In the genomic region with DNA sequence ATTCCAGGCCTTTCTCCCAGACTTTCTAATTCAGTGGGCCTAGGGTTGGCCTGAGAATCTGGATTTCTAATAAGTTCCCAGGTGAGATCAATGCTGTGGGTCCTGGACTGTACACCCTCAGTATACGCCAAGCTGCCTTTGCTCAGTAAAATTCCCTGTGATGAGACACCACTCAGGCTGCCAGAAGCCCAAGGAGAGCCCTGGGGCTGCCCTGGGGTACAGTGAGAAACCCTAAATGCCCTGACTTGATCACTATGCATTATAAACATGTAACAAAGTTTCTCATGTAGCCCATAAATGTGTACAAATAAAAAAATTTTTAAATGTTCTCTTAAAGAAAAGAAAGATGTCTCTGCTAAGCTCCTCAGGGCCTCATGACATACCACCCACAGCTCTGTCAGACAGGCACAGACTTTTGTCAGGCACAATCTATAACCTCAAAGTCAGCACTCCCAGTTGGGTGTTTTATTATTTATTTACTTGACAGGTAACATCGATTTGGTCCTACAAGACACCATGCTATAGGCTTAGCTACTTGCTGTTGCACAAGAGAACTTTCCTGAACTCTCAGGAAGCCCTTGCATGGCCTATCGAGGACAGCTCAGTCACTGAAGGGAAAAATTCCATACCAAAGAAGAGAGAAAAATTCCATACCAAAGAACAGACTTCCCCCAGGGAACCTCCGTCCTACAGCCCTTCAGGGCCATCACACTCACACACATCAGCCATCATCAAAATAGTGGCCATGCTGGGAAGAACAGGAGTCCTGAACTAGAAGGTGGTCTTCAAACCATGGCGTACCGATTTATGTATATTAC, we compare ENCODE assay signal across 26 cellular contexts. TPM values are rescaled to one million over a fixed set of nuclear protein-coding genes. Genes with fewer than 3 reads are reported as not detected.
DNase-seq lines count a peak whose midpoint lies in the region; ATAC-seq and TF ChIP-seq lines count a peak whose summit lies in the region.
"Had no signal": no experiment of that assay in that cellular context is flagged by ENCODE, and none has a peak within 500 bp of the region (broad histone marks: within the 10 kb centered on the region; RNA-seq: fewer than 3 reads in every experiment).

No MANE protein-coding gene starts in this region.

- H2BK120ac ChIP-seq in mesenchymal stem cell (ENCODE audit: low read depth, low read length), result no peak overlapping the region

- peak overlapping the region; percentile 95 for H2AK5ac ChIP-seq in mesenchymal stem cell (ENCODE audit: low read length, severe bottlenecking)

- H4K91ac ChIP-seq in mesenchymal stem cell (ENCODE audit: low read length), result no peak overlapping the region

- H3K4me2 ChIP-seq in mesenchymal stem cell (ENCODE audit: low read length, poor library complexity, severe bottlenecking), result no peak overlapping the region

- H3K18ac ChIP-seq in mesenchymal stem cell (ENCODE audit: low read depth in 1 of 2, low read length in 2 of 2), result no peak overlapping the region

- H2BK15ac ChIP-seq in mesenchymal stem cell (ENCODE audit: low read depth, poor library complexity, severe bottlenecking), result no peak overlapping the region

- peaks cover 14% of the 10 kb centered on the region for H3K4me1 ChIP-seq in cardiac muscle cell (ENCODE audit: low read depth)
- peaks cover 3 to 57% (median 43%) of the 10 kb centered on the region in 9 donors for H3K4me1 ChIP-seq in heart right ventricle
- H3K4me1 ChIP-seq in mesenchymal stem cell (ENCODE audit: control insufficient read depth, insufficient read depth, low read depth, low read length), result peaks cover 28% of the 10 kb centered on the region

- H3K14ac ChIP-seq in mesenchymal stem cell (ENCODE audit: low read length in 2 of 2), result no peak overlapping the region

- no peak overlapping the region for H3K9ac ChIP-seq in mesenchymal stem cell (ENCODE audit: low read length)

- H3K9me3 ChIP-seq in cardiac muscle cell (ENCODE audit: low read depth) (no peaks in the 10 kb centered on the region), heart right ventricle (no peaks in the 10 kb centered on the region), mesenchymal stem cell (ENCODE audit: control insufficient read depth, low read length) (no peaks in the 10 kb centered on the region)
- H3K9me3 ChIP-seq: MG63 had no signal

- TF ChIP-seq CTCF in cardiac muscle cell (IDR thresholded peaks at IDR 0.05; ENCODE audit: low read depth, low read length) (no peak), heart right ventricle (IDR thresholded peaks at IDR 0.05) (no peak), VCaP (conservative IDR thresholded peaks at IDR 0.05) (no peak)

- DNase-seq in cardiac muscle cell (ENCODE audit: low read depth in 1 of 2, low spot score in 1 of 2) (no peak), heart right ventricle (no peak), mesenchymal stem cell (no peak), putamen (ENCODE audit: low spot score) (peak; percentile 46), NCI-H2107 treated with DMSO at 0.1 percent for 48 hours (lab: John Stamatoyannopoulos, UW; ENCODE audit: unreplicated experiment) (no peak), GDM1 (lab: John Stamatoyannopoulos, UW) (no peak)
- DNase-seq: 8988T; AML-193; C1 segment of cervical spinal cord; CD8-positive, alpha-beta T cell; GF-D8; H7; HFFc6; Kasumi-1; MG63; NCI-H1092; NCI-H1436; NCI-H187 treated with DMSO at 0.1 percent for 48 hours; NCI-H226; NCI-H510A treated with DMSO at 0.1 percent for 48 hours; NCI-H748 treated with DMSO at 0.1 percent for 48 hours; NK-92 treated with Interleukin-12 subunit alpha and Interleukin-12 subunit beta, amount 100 ng/mL, for 24 hours; SHP77 treated with DMSO at 0.1 percent for 48 hours had no signal

- intact Hi-C loops in heart right ventricle (cut with DNase I), result loop anchor here in 1 of 10 donors (5.0 kb wide), 1 partner anchor 36 kb away; no protein-coding TSS in a partner anchor

- 93 to 96% methylated on average over 6 of the region's 6 CpGs for WGBS in heart right ventricle, 2 donors
- 97% methylated on average over 3 of the region's 6 CpGs for WGBS in mesenchymal stem cell

- peak overlapping the region; percentile 38 for H3K27ac ChIP-seq in cardiac muscle cell
- H3K27ac ChIP-seq in heart right ventricle, result peak overlapping the region in 4 of 10 donors; percentile 10 to 48 (median 21)
- peak overlapping the region; percentile 62 for H3K27ac ChIP-seq in VCaP
- H3K27ac ChIP-seq in mesenchymal stem cell (ENCODE audit: low read length, poor library complexity, severe bottlenecking), result peak overlapping the region; percentile 91
- H3K27ac ChIP-seq: RWPE1 had no signal

- H3K4me3 ChIP-seq in cardiac muscle cell (no peak overlapping the region), heart right ventricle (no peak overlapping the region), mesenchymal stem cell (ENCODE audit: insufficient read depth in 1 of 2, low read depth in 1 of 2, low read length in 2 of 2) (no peak overlapping the region)
- H3K4me3 ChIP-seq: MG63 had no signal

- no peak overlapping the region for H2AFZ ChIP-seq in mesenchymal stem cell (ENCODE audit: low read depth, low read length)

- H4K8ac ChIP-seq in mesenchymal stem cell (ENCODE audit: low read length), result no peak overlapping the region

- H3K4ac ChIP-seq in mesenchymal stem cell (ENCODE audit: low read depth in 1 of 2, low read length in 2 of 2), result no peak overlapping the region

- no peak overlapping the region for H3K23ac ChIP-seq in mesenchymal stem cell (ENCODE audit: low read length in 2 of 2)

- no peak overlapping the region for H2BK12ac ChIP-seq in mesenchymal stem cell (ENCODE audit: low read length in 2 of 2)

- peaks cover 19% of the 10 kb centered on the region for H3K36me3 ChIP-seq in cardiac muscle cell
- H3K36me3 ChIP-seq in heart right ventricle, result peaks cover 0 to 62% (median 15%) of the 10 kb centered on the region in 9 donors
- peaks cover 19 to 63% of the 10 kb centered on the region in 2 experiments for H3K36me3 ChIP-seq in mesenchymal stem cell (ENCODE audit: control insufficient read depth in 1 of 2, insufficient read depth in 2 of 2, low read depth in 1 of 2, low read length in 2 of 2)

- H2BK5ac ChIP-seq in mesenchymal stem cell (ENCODE audit: low read depth, low read length, poor library complexity, severe bottlenecking), result peak overlapping the region; percentile 85

- ATAC-seq in heart right ventricle, result no peak
- no peak for ATAC-seq in GM18909 (IDR thresholded peaks at IDR 0.05; ENCODE audit: poor library complexity, unreplicated experiment)
- ATAC-seq: CD8-positive, alpha-beta T cell had no signal

- peaks cover 18% of the 10 kb centered on the region for H3K79me1 ChIP-seq in mesenchymal stem cell (replicated peaks; ENCODE audit: low read length, poor library complexity, severe bottlenecking)

- H3K27me3 ChIP-seq in cardiac muscle cell (no peaks in the 10 kb centered on the region), heart right ventricle (no peaks in the 10 kb centered on the region), mesenchymal stem cell (ENCODE audit: control insufficient read depth in 1 of 2, insufficient read depth in 1 of 2, low read length in 2 of 2) (no peaks in the 10 kb centered on the region)
- H3K27me3 ChIP-seq: MG63 had no signal

RNA-seq across cellular contexts. Expression of gene LARP6, which starts 22.7 kb away (rescaled TPM):
- total RNA-seq in cardiac muscle cell, result 39.7 and 45.7 TPM in 2 replicates
- 51.9 and 54.2 TPM in 2 replicates for polyA plus RNA-seq in cardiac muscle cell
- total RNA-seq in heart right ventricle, result 10 to 100 TPM; 23.3 to 86.2 (median 40.0) TPM
- 10 to 100 TPM; 22.8 to 34.8 TPM for polyA plus RNA-seq in heart right ventricle
- 57.0 TPM for polyA plus RNA-seq in mesenchymal stem cell (2013, experiment 1 of 2)
- polyA plus RNA-seq in mesenchymal stem cell (2013, experiment 2 of 2), result 60.3 TPM
- total RNA-seq: CD8-positive, alpha-beta T cell had no signal
